20 cellular contexts compared by ENCODE assay signal in the genomic region with DNA sequence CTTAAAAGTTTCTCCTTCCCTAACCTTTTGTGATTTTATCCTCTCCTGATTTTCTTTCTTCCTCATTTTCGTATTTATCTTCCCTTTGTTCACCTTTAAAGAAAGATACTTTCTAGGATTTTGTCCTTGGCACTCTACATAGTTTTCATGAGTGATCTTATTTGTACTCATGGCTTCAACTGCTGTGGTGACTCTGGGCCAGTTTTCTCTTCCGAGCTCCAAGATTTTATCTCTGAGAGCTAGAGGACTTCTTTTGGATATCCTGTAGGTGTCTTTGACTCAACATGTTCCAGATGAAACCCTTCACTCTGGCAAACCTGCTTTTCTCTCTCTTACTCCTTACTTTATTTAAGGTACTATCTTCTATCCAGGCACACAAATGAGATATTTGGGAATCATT. TPM values are rescaled to one million over a fixed set of nuclear protein-coding genes. Genes with fewer than 3 reads are reported as not detected.
DNase-seq lines count a peak whose midpoint lies in the region; ATAC-seq, FAIRE-seq and TF ChIP-seq lines count a peak whose summit lies in the region.
"Had no signal": no experiment of that assay in that cellular context is flagged by ENCODE, and none has a peak within 500 bp of the region (broad histone marks: within the 10 kb centered on the region; RNA-seq: fewer than 3 reads in every experiment).

No MANE protein-coding gene starts in this region.

- H3K4me3 Mint-ChIP-seq in MCF 10A (ENCODE audit: unreplicated experiment) (no peak overlapping the region), astrocyte (ENCODE audit: unreplicated experiment) (no peak overlapping the region)

- ATAC-seq in upper lobe of right lung, result no peak

- no peaks in the 10 kb centered on the region for H3K36me3 ChIP-seq in mammary epithelial cell (ENCODE audit: insufficient read depth, low read length)
- no peaks in the 10 kb centered on the region for H3K36me3 ChIP-seq in astrocyte (ENCODE audit: insufficient read depth, low read length)
- H3K36me3 ChIP-seq in mesodermal cell (ENCODE audit: control insufficient read depth, insufficient read depth, low read length), result no peaks in the 10 kb centered on the region
- H3K36me3 ChIP-seq in upper lobe of right lung, result no peaks in the 10 kb centered on the region

- TF ChIP-seq CTCF in mammary epithelial cell (conservative IDR thresholded peaks at IDR 0.05 in 1 of 2, IDR thresholded peaks at IDR 0.05 in 1 of 2; ENCODE audit: extremely low read depth in 1 of 2, insufficient read depth in 1 of 2, low read depth in 1 of 2, low read length in 2 of 2) (no peak), MCF 10A (IDR thresholded peaks at IDR 0.05; ENCODE audit: unreplicated experiment) (no peak), astrocyte (IDR thresholded peaks at IDR 0.05; ENCODE audit: insufficient read depth, low read depth, low read length) (no peak), upper lobe of right lung (IDR thresholded peaks at IDR 0.05) (no peak)

- dilution Hi-C loops in mammary epithelial cell (cut with HindIII; ENCODE audit: low sequenced_read_pairs), result no loop called here

- 7% methylated on average over 1 of the region's 2 CpGs for WGBS in mammary epithelial cell (ENCODE audit: low coverage, missing lambda C conversion rate)
- WGBS in mesodermal cell (ENCODE audit: insufficient coverage in 2 of 2), 2 experiments, result 90% methylated on average over 1 of the region's 2 CpGs; no CpG with 5 or more reads in 1 of the 2 experiments

- H3K27me3 Mint-ChIP-seq in MCF 10A (ENCODE audit: insufficient read depth, unreplicated experiment), result no peaks in the 10 kb centered on the region
- no peaks in the 10 kb centered on the region for H3K27me3 Mint-ChIP-seq in astrocyte (ENCODE audit: low read depth, unreplicated experiment)

- in situ Hi-C loops in mammary epithelial cell (cut with MboI; ENCODE audit: low sequenced_read_pairs in 2 of 2), result no loop called here

- H3K27ac ChIP-seq in mammary epithelial cell (ENCODE audit: insufficient read depth, low read depth, low read length) (no peak overlapping the region), astrocyte (ENCODE audit: low read depth, low read length) (no peak overlapping the region), mesodermal cell (ENCODE audit: low read depth, low read length, severe bottlenecking) (peak overlapping the region; percentile 10), upper lobe of right lung (peak overlapping the region; percentile 37)
- H3K27ac ChIP-seq: 22Rv1 had no signal

- BruUV-seq in mammary epithelial cell (replicated peaks; lab: Mats Ljungman, UMichigan) (no TSS peak), MCF 10A (replicated peaks; lab: Mats Ljungman, UMichigan) (no TSS peak)

- H3K4me1 ChIP-seq in mammary epithelial cell (ENCODE audit: insufficient read depth, low read length), result peaks cover 43% of the 10 kb centered on the region
- peaks cover 19% of the 10 kb centered on the region for H3K4me1 ChIP-seq in astrocyte (ENCODE audit: insufficient read depth, low read length)
- H3K4me1 ChIP-seq in mesodermal cell (ENCODE audit: control insufficient read depth, insufficient read depth, low read length, poor library complexity, severe bottlenecking), result peaks cover 61% of the 10 kb centered on the region
- H3K4me1 ChIP-seq in upper lobe of right lung, result peaks cover 82% of the 10 kb centered on the region

- H3K27ac Mint-ChIP-seq in MCF 10A (ENCODE audit: low read depth, unreplicated experiment) (no peak overlapping the region), astrocyte (ENCODE audit: unreplicated experiment) (peak overlapping the region; percentile 73)

- H3K9ac ChIP-seq in mammary epithelial cell (ENCODE audit: insufficient read depth, low read length) (no peak overlapping the region), astrocyte (ENCODE audit: low read length) (no peak overlapping the region)

- CTCF ChIA-PET in mammary epithelial cell (lab: Charles Lee; ENCODE audit: low non-redundant PET), result no interaction called here
- CTCF ChIA-PET in MCF 10A (lab: Yijun Ruan, JAX), result interaction anchor here (2.2 kb wide), 1 partner anchor 41 kb away, joined by 9 read pairs; no protein-coding TSS in a partner anchor

- H3K27me3 ChIP-seq in mammary epithelial cell (ENCODE audit: insufficient read depth, low read length) (no peaks in the 10 kb centered on the region), astrocyte (ENCODE audit: insufficient read depth, low read length) (no peaks in the 10 kb centered on the region), upper lobe of right lung (no peaks in the 10 kb centered on the region)
- H3K27me3 ChIP-seq: MG63 had no signal

- no peak for FAIRE-seq in astrocyte (lab: Jason Lieb, UNC)
- FAIRE-seq: H54 had no signal

- intact Hi-C loops in mammary epithelial cell (cut with micrococcal nuclease), result no loop called here
- intact Hi-C loops in MCF 10A (cut with micrococcal nuclease), result no loop called here
- intact Hi-C loops in upper lobe of right lung (cut with DNase I), result no loop called here

- peaks cover 46% of the 10 kb centered on the region for H3K4me1 Mint-ChIP-seq in MCF 10A (ENCODE audit: insufficient read depth, unreplicated experiment)
- peaks cover 64% of the 10 kb centered on the region for H3K4me1 Mint-ChIP-seq in astrocyte (ENCODE audit: low read depth, unreplicated experiment)

- POLR2A ChIA-PET in MCF 10A (lab: Yijun Ruan, JAX), result interaction anchor here (1.4 to 3.1 kb wide), 2 partner anchors 9 to 12 kb away, joined by 4 to 11 read pairs; no protein-coding TSS in a partner anchor

- H3K36me3 Mint-ChIP-seq in MCF 10A (ENCODE audit: insufficient read depth, unreplicated experiment) (no peaks in the 10 kb centered on the region), astrocyte (ENCODE audit: low read depth, unreplicated experiment) (peaks cover 4% of the 10 kb centered on the region)

- H3K4me2 ChIP-seq in mammary epithelial cell (ENCODE audit: insufficient read depth, low read depth, low read length) (peak overlapping the region; percentile 37), astrocyte (ENCODE audit: low read length) (no peak overlapping the region)

- H3K79me2 ChIP-seq in mammary epithelial cell (ENCODE audit: insufficient read depth, low read length), result peaks cover 94% of the 10 kb centered on the region
- peaks cover 93% of the 10 kb centered on the region for H3K79me2 ChIP-seq in astrocyte (ENCODE audit: insufficient read depth, low read length)

- no peaks in the 10 kb centered on the region for H4K20me1 ChIP-seq in mammary epithelial cell (ENCODE audit: insufficient read depth, low read length)
- H4K20me1 ChIP-seq in astrocyte (ENCODE audit: insufficient read depth, low read length), result peaks cover 76% of the 10 kb centered on the region

- H2AFZ ChIP-seq in mammary epithelial cell (ENCODE audit: low read depth, low read length) (no peak overlapping the region), astrocyte (ENCODE audit: low read depth, low read length) (no peak overlapping the region)

- no peaks in the 10 kb centered on the region for H3K9me3 Mint-ChIP-seq in MCF 10A (ENCODE audit: unreplicated experiment)
- H3K9me3 Mint-ChIP-seq in astrocyte (ENCODE audit: unreplicated experiment), result no peaks in the 10 kb centered on the region

- H3K9me3 ChIP-seq in mammary epithelial cell (replicated peaks; ENCODE audit: insufficient read depth, low read length), result no peaks in the 10 kb centered on the region
- H3K9me3 ChIP-seq in astrocyte (ENCODE audit: insufficient read depth, low read depth, low read length), result no peaks in the 10 kb centered on the region
- no peaks in the 10 kb centered on the region for H3K9me3 ChIP-seq in mesodermal cell (ENCODE audit: control insufficient read depth, low read length)
- no peaks in the 10 kb centered on the region for H3K9me3 ChIP-seq in upper lobe of right lung
- H3K9me3 ChIP-seq: MG63 had no signal

- DNase-seq in mammary epithelial cell, result no peak
- no peak for DNase-seq in MCF 10A (ENCODE audit: unreplicated experiment)
- no peak for DNase-seq in astrocyte (ENCODE audit: low read depth)
- no peak for DNase-seq in upper lobe of right lung
- no peak for DNase-seq in COLO829 (ENCODE audit: low spot score)
- DNase-seq in activated T-cell treated with anti-CD3 and anti-CD28 coated beads, Interleukin-2, amount 50 U/mL, for 1 hour, result no peak
- no peak for DNase-seq in activated CD8-positive, alpha-beta memory T cell treated with anti-CD3 and anti-CD28 coated beads, Interleukin-2, amount 50 U/mL, for 48 hours
- DNase-seq: C1 segment of cervical spinal cord, COR-L47, DMS153, EL, KG1, MG63, NCI-H187 treated with DMSO at 0.1 percent for 48 hours, NCI-H2171, NCI-H510A treated with DMSO at 0.1 percent for 48 hours, SIG-M5 had no signal

- no peak overlapping the region for H3K4me3 ChIP-seq in mammary epithelial cell (replicated peaks in 1 of 3; ENCODE audit: insufficient read depth in 1 of 3, low read depth in 2 of 3, low read length in 3 of 3)
- H3K4me3 ChIP-seq in astrocyte (ENCODE audit: insufficient read depth, low read depth, low read length), result no peak overlapping the region
- H3K4me3 ChIP-seq in mesodermal cell (ENCODE audit: extremely low read depth, insufficient read depth, low read length, poor library complexity, severe bottlenecking), result no peak overlapping the region
- H3K4me3 ChIP-seq in upper lobe of right lung, result no peak overlapping the region
- H3K4me3 ChIP-seq: MG63 had no signal

RNA-seq across cellular contexts. Expression of a gene that starts 53.7 kb away (rescaled TPM):
- total RNA-seq in mammary epithelial cell, result 100 to 1,000 TPM; 304 to 440 TPM
- polyA plus RNA-seq in mammary epithelial cell, result 46.4 TPM
- 258 TPM for polyA minus RNA-seq in mammary epithelial cell
- 188 and 197 TPM in 2 replicates for total RNA-seq in MCF 10A (2022)
- total RNA-seq in astrocyte, result 592 and 694 TPM in 2 replicates
- polyA plus RNA-seq in mesodermal cell (2013, experiment 1 of 2), result 154 TPM
- polyA plus RNA-seq in mesodermal cell (2013, experiment 2 of 2), result 117 TPM
- 814 TPM for total RNA-seq in upper lobe of right lung

Comparison
In these comparisons a context has a peak if more than half of its experiments do, and no peak if none do; other contexts are left out.
1. H3K27ac ChIP-seq: peak in mesodermal cell (single experiment) and upper lobe of right lung (single experiment); none in mammary epithelial cell (single experiment) and astrocyte (single experiment).